Comparison of ENCODE assay signal across 8 cellular contexts in genomic region chr7:2353650-2354172, GRCh38. TPM values are rescaled to one million over a fixed set of nuclear protein-coding genes. Genes with fewer than 3 reads are reported as not detected.
DNase-seq lines count a peak whose midpoint lies in the region; ATAC-seq and TF ChIP-seq lines count a peak whose summit lies in the region.

No MANE protein-coding gene starts in this region.

- ATAC-seq in GM18861 (IDR thresholded peaks at IDR 0.05; ENCODE audit: unreplicated experiment) (peak; percentile 32), HG03066 (IDR thresholded peaks at IDR 0.05; ENCODE audit: low read depth, unreplicated experiment) (peak; percentile 57)

- peak overlapping the region; percentile 86 for H3K4me3 ChIP-seq in AG10803 (ENCODE audit: low read length)
- H3K4me3 ChIP-seq in effector memory CD4-positive, alpha-beta T cell (ENCODE audit: insufficient read depth, low read depth, low read length, poor library complexity, severe bottlenecking): peak overlapping the region; percentile 71
- H3K4me3 ChIP-seq in mesodermal cell (ENCODE audit: extremely low read depth, insufficient read depth, low read length, poor library complexity, severe bottlenecking): peak overlapping the region; percentile 88

- no peaks in the 10 kb centered on the region for H3K27me3 ChIP-seq in effector memory CD4-positive, alpha-beta T cell (replicated peaks; ENCODE audit: control insufficient read depth, insufficient read depth, low read length, poor library complexity, severe bottlenecking)

- no peaks in the 10 kb centered on the region for H3K9me3 ChIP-seq in effector memory CD4-positive, alpha-beta T cell (ENCODE audit: control insufficient read depth, low read length)
- no peaks in the 10 kb centered on the region for H3K9me3 ChIP-seq in mesodermal cell (ENCODE audit: control insufficient read depth, low read length)

- peaks cover 3% of the 10 kb centered on the region for H3K36me3 ChIP-seq in effector memory CD4-positive, alpha-beta T cell (ENCODE audit: control insufficient read depth, insufficient read depth, low read length)
- peaks cover 23% of the 10 kb centered on the region for H3K36me3 ChIP-seq in mesodermal cell (ENCODE audit: control insufficient read depth, insufficient read depth, low read length)

- H3K27ac ChIP-seq in effector memory CD4-positive, alpha-beta T cell (ENCODE audit: insufficient read depth, low read length, poor library complexity, severe bottlenecking): peak overlapping the region; percentile 98
- peak overlapping the region; percentile 100 for H3K27ac ChIP-seq in mesodermal cell (ENCODE audit: low read depth, low read length, severe bottlenecking)

- TF ChIP-seq CTCF in AG10803 (conservative IDR thresholded peaks at IDR 0.05; ENCODE audit: low read length): no peak

- peaks cover 26% of the 10 kb centered on the region for H3K4me1 ChIP-seq in effector memory CD4-positive, alpha-beta T cell (ENCODE audit: control insufficient read depth, insufficient read depth, low read length, poor library complexity, severe bottlenecking)
- H3K4me1 ChIP-seq in mesodermal cell (ENCODE audit: control insufficient read depth, insufficient read depth, low read length, poor library complexity, severe bottlenecking): peaks cover 14% of the 10 kb centered on the region

- DNase-seq in AG10803 (ENCODE audit: low read depth) (peak; percentile 87), NCI-H226 (peak; percentile 91)
- DNase-seq in activated CD4-positive, alpha-beta T cell treated with anti-CD3 and anti-CD28 coated beads, Interleukin-2, amount 50 U/mL, for 48 hours: peak; percentile 90 to 91
- peak; percentile 74 to 85 (median 85) for DNase-seq in effector memory CD4-positive, alpha-beta T cell
- peak; percentile 79 to 85 for DNase-seq in stimulated activated CD8-positive, alpha-beta memory T cell treated with anti-CD3 and anti-CD28 coated beads, Interleukin-15, amount 100 ng/mL, for 48 hours (ENCODE audit: low read depth in 2 of 2)

- WGBS in mesodermal cell (ENCODE audit: insufficient coverage in 2 of 2), 2 experiments: 0% methylated on average over 17 to 24 of the region's 33 CpGs

RNA-seq across cellular contexts. Expression of gene EIF3B, which starts 0.9 kb away (rescaled TPM):
- 126 TPM for polyA plus RNA-seq in mesodermal cell (2013, experiment 1 of 2)
- polyA plus RNA-seq in mesodermal cell (2013, experiment 2 of 2): 123 TPM

RNA-seq across cellular contexts. Expression of gene SNX8, which starts 39.5 kb away (rescaled TPM):
- 31.8 TPM for polyA plus RNA-seq in mesodermal cell (2013, experiment 1 of 2)
- polyA plus RNA-seq in mesodermal cell (2013, experiment 2 of 2): 20.1 TPM

RNA-seq across cellular contexts. Expression of gene CHST12, which starts 49.7 kb away (rescaled TPM):
- 20.6 TPM for polyA plus RNA-seq in mesodermal cell (2013, experiment 1 of 2)
- 15.7 TPM for polyA plus RNA-seq in mesodermal cell (2013, experiment 2 of 2)

Comparison
In these comparisons a context has a peak if more than half of its experiments do, and no peak if none do; other contexts are left out.
1. Peak in every context shown above with its lines: DNase-seq, ATAC-seq, H3K4me3 ChIP-seq and H3K27ac ChIP-seq.